16 cellular contexts compared by ENCODE assay signal in the genomic region with DNA sequence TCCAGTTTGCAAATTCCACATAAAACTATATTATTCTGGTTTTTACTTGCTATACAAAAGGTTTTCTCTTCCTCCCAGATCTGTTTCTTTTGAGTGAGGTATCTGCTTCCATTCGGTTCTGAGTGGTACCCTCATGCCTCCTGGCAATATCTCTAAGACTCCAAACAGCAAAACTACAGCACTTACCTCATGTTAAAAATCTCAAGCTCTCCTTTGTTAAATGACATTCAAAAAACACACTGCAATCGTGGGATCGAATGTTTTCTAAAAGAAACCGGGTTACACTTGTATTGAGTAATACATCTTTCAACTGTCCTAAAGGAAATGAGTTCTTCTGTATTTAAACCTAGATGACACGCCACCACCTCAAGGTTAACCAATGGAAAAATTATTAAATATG. TPM values are rescaled to one million over a fixed set of nuclear protein-coding genes. Genes with fewer than 3 reads are reported as not detected.
DNase-seq lines count a peak whose midpoint lies in the region; ATAC-seq and TF ChIP-seq lines count a peak whose summit lies in the region.
"Had no signal": no experiment of that assay in that cellular context is flagged by ENCODE, and none has a peak within 500 bp of the region (broad histone marks: within the 10 kb centered on the region; RNA-seq: fewer than 3 reads in every experiment).

No MANE protein-coding gene starts in this region.

- intact Hi-C loops in Panc1 (cut with micrococcal nuclease; ENCODE audit: unreplicated experiment) (no loop called here), adrenal gland (cut with DNase I) (no loop called here), gastrocnemius medialis (cut with DNase I; ENCODE audit: low total_unique reads) (no loop called here)

- H2AFZ ChIP-seq in MM.1S (ENCODE audit: low read length): no peak overlapping the region

- H3K9me3 ChIP-seq in Panc1 (ENCODE audit: control insufficient read depth, insufficient read depth, low read depth, low read length): no peaks in the 10 kb centered on the region
- H3K9me3 ChIP-seq in adrenal gland (replicated peaks in 1 of 3): no peaks in the 10 kb centered on the region
- no peaks in the 10 kb centered on the region for H3K9me3 ChIP-seq in gastrocnemius medialis
- no peaks in the 10 kb centered on the region for H3K9me3 ChIP-seq in MM.1S (replicated peaks; ENCODE audit: insufficient read depth, low read length)
- H3K9me3 ChIP-seq: prostate gland, stomach had no signal

- H3K36me3 Mint-ChIP-seq in activated CD8-positive, alpha-beta memory T cell treated with anti-CD3 and anti-CD28 coated beads, Interleukin-2, amount 10 ng/mL, durations not matched to agents 7 days and 5 days: peaks cover 65% of the 10 kb centered on the region

- H3K4me3 ChIP-seq in Panc1 (ENCODE audit: low read depth in 2 of 2, low read length in 2 of 2) (no peak overlapping the region), adrenal gland (no peak overlapping the region), gastrocnemius medialis (no peak overlapping the region), MM.1S (ENCODE audit: low read length) (no peak overlapping the region)
- H3K4me3 ChIP-seq: prostate gland, stomach had no signal

- H3K4me1 ChIP-seq in Panc1 (ENCODE audit: control insufficient read depth, insufficient read depth, low read length): no peaks in the 10 kb centered on the region
- peaks cover 35 to 60% of the 10 kb centered on the region in 2 donors for H3K4me1 ChIP-seq in adrenal gland (replicated peaks in 1 of 2)
- H3K4me1 ChIP-seq in gastrocnemius medialis: peaks cover 66 to 76% of the 10 kb centered on the region in 2 donors
- H3K4me1 ChIP-seq in MM.1S (ENCODE audit: low read length): no peaks in the 10 kb centered on the region
- H3K4me1 ChIP-seq: prostate gland had no signal

- no peaks in the 10 kb centered on the region for H3K9me2 ChIP-seq in MM.1S (replicated peaks; ENCODE audit: insufficient read depth, low read length)

- POLR2A ChIA-PET in Panc1 (lab: Charles Lee): no interaction called here

- H3K79me2 ChIP-seq in MM.1S (ENCODE audit: low read length): peaks cover 100% of the 10 kb centered on the region

- CTCF ChIA-PET in activated CD8-positive, alpha-beta memory T cell treated with anti-CD3 and anti-CD28 coated beads, Interleukin-2, amount 10 ng/mL, durations not matched to agents 7 days and 5 days (lab: Charles Lee): interaction anchor here (1.0 kb wide), 1 partner anchor 17 kb away, joined by 3 read pairs; no protein-coding TSS in a partner anchor
- CTCF ChIA-PET in Panc1 (lab: Charles Lee): no interaction called here

- no peak for DNase-seq in activated CD8-positive, alpha-beta memory T cell treated with anti-CD3 and anti-CD28 coated beads, Interleukin-2, amount 10 ng/mL, durations not matched to agents 7 days and 5 days
- DNase-seq in activated CD8-positive, alpha-beta memory T cell treated with anti-CD3 and anti-CD28 coated beads, Interleukin-2, amount 50 U/mL, for 48 hours: no peak
- DNase-seq in Panc1 (ENCODE audit: low read depth, low spot score): no peak
- DNase-seq in adrenal gland: no peak
- no peak for DNase-seq in gastrocnemius medialis
- DNase-seq in MM.1S: no peak
- DNase-seq in NCI-H226: no peak
- DNase-seq: activated CD8-positive, alpha-beta memory T cell treated with anti-CD3 and anti-CD28 coated beads, Interleukin-2, amount 50 U/mL, for 4 hours; amygdala; EL; NCI-H1105; NCI-H69; stomach; WERI-Rb-1 had no signal

- H3K36me3 ChIP-seq in Panc1 (ENCODE audit: control insufficient read depth, insufficient read depth, low read length) (peaks cover 16% of the 10 kb centered on the region), adrenal gland (replicated peaks in 1 of 2) (peaks cover 0 to 62% of the 10 kb centered on the region in 2 donors), gastrocnemius medialis (peaks cover 0 to 53% of the 10 kb centered on the region in 2 donors), MM.1S (replicated peaks; ENCODE audit: insufficient read depth, low read length) (peaks cover 27% of the 10 kb centered on the region)

- no peaks in the 10 kb centered on the region; the same call in none of the 2 replicates for H3F3A ChIP-seq in MM.1S (ENCODE audit: insufficient read depth, low read length)

- peaks cover 39% of the 10 kb centered on the region for H4K20me1 ChIP-seq in MM.1S (ENCODE audit: insufficient read depth, low read length)

- TF ChIP-seq POLR2A in adrenal gland (IDR thresholded peaks at IDR 0.05) (no peak), gastrocnemius medialis (IDR thresholded peaks at IDR 0.05) (no peak)

- H3K4me1 Mint-ChIP-seq in activated CD8-positive, alpha-beta memory T cell treated with anti-CD3 and anti-CD28 coated beads, Interleukin-2, amount 10 ng/mL, durations not matched to agents 7 days and 5 days: peaks cover 61% of the 10 kb centered on the region

- BruUV-seq in Panc1 (replicated peaks; lab: Mats Ljungman, UMichigan): TSS peak; percentile 16

- H3K9me3 Mint-ChIP-seq in activated CD8-positive, alpha-beta memory T cell treated with anti-CD3 and anti-CD28 coated beads, Interleukin-2, amount 10 ng/mL, durations not matched to agents 7 days and 5 days (ENCODE audit: low read depth): no peaks in the 10 kb centered on the region

- peak overlapping the region; percentile 68 for H3K27ac Mint-ChIP-seq in activated CD8-positive, alpha-beta memory T cell treated with anti-CD3 and anti-CD28 coated beads, Interleukin-2, amount 10 ng/mL, durations not matched to agents 7 days and 5 days

- ATAC-seq in activated CD8-positive, alpha-beta memory T cell treated with anti-CD3 and anti-CD28 coated beads, Interleukin-2, amount 10 ng/mL, durations not matched to agents 7 days and 5 days: no peak
- ATAC-seq in Panc1 (no peak), gastrocnemius medialis (no peak), GM21576 (IDR thresholded peaks at IDR 0.05; ENCODE audit: unreplicated experiment) (no peak)

- no peak overlapping the region for H3K4me3 Mint-ChIP-seq in activated CD8-positive, alpha-beta memory T cell treated with anti-CD3 and anti-CD28 coated beads, Interleukin-2, amount 10 ng/mL, durations not matched to agents 7 days and 5 days

- in situ Hi-C loops in Panc1 (cut with HindIII; ENCODE audit: low pct_unique_long_range_greater_than_20kb, low sequenced_read_pairs) (no loop called here), gastrocnemius medialis (cut with MboI; ENCODE audit: low sequenced_read_pairs in 4 of 4) (no loop called here)

- H3K27me3 Mint-ChIP-seq in activated CD8-positive, alpha-beta memory T cell treated with anti-CD3 and anti-CD28 coated beads, Interleukin-2, amount 10 ng/mL, durations not matched to agents 7 days and 5 days: no peaks in the 10 kb centered on the region

- H3K27me3 ChIP-seq in Panc1 (ENCODE audit: control insufficient read depth, insufficient read depth, low read length) (no peaks in the 10 kb centered on the region), adrenal gland (no peaks in the 10 kb centered on the region), gastrocnemius medialis (no peaks in the 10 kb centered on the region), MM.1S (replicated peaks; ENCODE audit: insufficient read depth, low read length) (no peaks in the 10 kb centered on the region)
- H3K27me3 ChIP-seq: stomach had no signal

- TF ChIP-seq CTCF in Panc1 (IDR thresholded peaks at IDR 0.05): no peak
- TF ChIP-seq CTCF in adrenal gland (IDR thresholded peaks at IDR 0.05): no peak
- no peak for TF ChIP-seq CTCF in gastrocnemius medialis (IDR thresholded peaks at IDR 0.05 in 4 of 5, conservative IDR thresholded peaks at IDR 0.05 in 1 of 5)
- TF ChIP-seq CTCF in MM.1S (IDR thresholded peaks at IDR 0.05; ENCODE audit: low read length): no peak

- H3K27ac ChIP-seq in Panc1 (ENCODE audit: low read length): no peak overlapping the region
- H3K27ac ChIP-seq in adrenal gland: peak overlapping the region in 3 of 5 donors; percentile 55 to 78 (median 72)
- H3K27ac ChIP-seq in gastrocnemius medialis: peak overlapping the region; percentile 96 to 100 (median 98)
- no peak overlapping the region for H3K27ac ChIP-seq in MM.1S (ENCODE audit: low read length)
- H3K27ac ChIP-seq: prostate gland, WERI-Rb-1 had no signal

- no peak overlapping the region for H3K4me2 ChIP-seq in MM.1S (ENCODE audit: low read depth, low read length)

- H3K9ac ChIP-seq in MM.1S (ENCODE audit: low read length): no peak overlapping the region

- 21 to 29% (median 26%) methylated on average over 5 of the region's 5 CpGs for WGBS in adrenal gland, 4 donors

RNA-seq across cellular contexts. Expression of a gene that starts 11.1 kb away (rescaled TPM):
- total RNA-seq in activated CD8-positive, alpha-beta memory T cell treated with anti-CD3 and anti-CD28 coated beads, Interleukin-2, amount 10 ng/mL, durations not matched to agents 7 days and 5 days: 100 to 1,000 TPM in 1 of 2 experiments, 10 to 100 TPM in 1; 80.8 to 115 TPM
- 210 TPM for total RNA-seq in Panc1 (2021; ENCODE audit: unreplicated experiment)
- 172 TPM for polyA plus RNA-seq in Panc1 (2012; ENCODE audit: insufficient read length)
- total RNA-seq in adrenal gland: 100 to 1,000 TPM in 5 of 8 donors, 10 to 100 TPM in 3; 79.5 to 272 (median 130) TPM
- 100 to 1,000 TPM in 1 of 3 donors, 10 to 100 TPM in 2; 50.5 to 309 (median 68.6) TPM for polyA plus RNA-seq in adrenal gland
- total RNA-seq in gastrocnemius medialis: 100 to 1,000 TPM; 119 to 262 (median 179) TPM

RNA-seq across cellular contexts. Expression of a gene that starts 45.2 kb away (rescaled TPM):
- total RNA-seq in activated CD8-positive, alpha-beta memory T cell treated with anti-CD3 and anti-CD28 coated beads, Interleukin-2, amount 10 ng/mL, durations not matched to agents 7 days and 5 days: 10 to 100 TPM; 36.5 to 62.9 TPM
- total RNA-seq in Panc1 (2021; ENCODE audit: unreplicated experiment) (422 TPM), adrenal gland (1,000 to 10,000 TPM in 1 of 8 donors, 100 to 1,000 TPM in 7; 184 to 1,192 (median 768) TPM), gastrocnemius medialis (1,000 to 10,000 TPM; 1,878 to 2,898 (median 2,185) TPM)
- polyA plus RNA-seq in Panc1 (2012; ENCODE audit: insufficient read length): 1,072 TPM
- polyA plus RNA-seq in adrenal gland: 1,000 to 10,000 TPM in 2 of 3 donors, 10 to 100 TPM in 1; 83.3 to 2,276 (median 1,235) TPM

Comparison
In these comparisons a context has a peak if more than half of its experiments do, and no peak if none do; other contexts are left out.
1. H3K27ac ChIP-seq: peak in adrenal gland (3 of 5) and gastrocnemius medialis (4 of 4); none in Panc1 (single experiment) and MM.1S (single experiment).